Comparison of ENCODE assay signal across 29 cellular contexts in the genomic region with DNA sequence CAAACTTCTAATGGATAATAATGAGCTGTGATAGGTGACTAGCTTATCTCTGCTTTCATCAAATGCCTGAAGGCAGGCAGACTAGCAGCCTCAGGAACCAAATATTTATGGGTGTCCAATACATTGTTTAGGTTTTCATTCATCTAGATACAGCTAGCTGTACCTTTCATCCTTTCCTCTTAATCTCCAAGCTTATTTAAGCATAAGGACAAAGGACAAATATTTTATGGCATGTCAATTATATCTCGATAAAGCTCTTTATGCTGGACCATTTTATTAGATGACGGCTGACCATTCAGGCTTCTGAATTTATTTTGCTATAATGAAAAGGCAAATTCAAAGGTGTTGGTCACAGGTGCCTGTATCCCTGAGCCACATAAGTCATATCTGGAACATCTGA.
"Had no signal": no experiment of that assay in that cellular context is flagged by ENCODE, and none has a peak within 500 bp of the region (broad histone marks: within the 10 kb centered on the region; RNA-seq: fewer than 3 reads in every experiment).

No MANE protein-coding gene starts in this region.

- H3K9me3 Mint-ChIP-seq: dendritic cell treated with granulocyte-macrophage colony-stimulating factor and Interleukin-4, amounts not matched to agents 40 ng/mL and 50 ng/mL, for 4 days; endodermal cell; immature natural killer cell; naive B cell; natural killer cell treated with Interleukin-12 subunit alpha and Interleukin-12 subunit beta and Interleukin-15 and Interleukin-18, amount 100 ng/mL, for 72 hours; neural crest cell; type B pancreatic cell had no signal

- H3K27ac ChIP-seq: colonic mucosa, esophagus squamous epithelium, lower lobe of right lung, parathyroid adenoma, right lobe of liver, testis, tibial artery had no signal

- H3K4me2 ChIP-seq: smooth muscle cell had no signal

- H3K9ac ChIP-seq: parathyroid adenoma had no signal

- H3K9me3 ChIP-seq: colonic mucosa, esophagus squamous epithelium, lower lobe of right lung, right lobe of liver, testis, tibial artery had no signal

- H3K4me1 Mint-ChIP-seq: endodermal cell, neural crest cell had no signal

- H3K27me3 ChIP-seq: colonic mucosa, esophagus squamous epithelium, right lobe of liver, testis, tibial artery had no signal

- H3K4me3 ChIP-seq: colonic mucosa, esophagus squamous epithelium, lower lobe of right lung, right lobe of liver, smooth muscle cell, testis, tibial artery had no signal

- H3K36me3 ChIP-seq: colonic mucosa had no signal

- H2AFZ ChIP-seq: parathyroid adenoma had no signal

- H3K4me3 Mint-ChIP-seq: dendritic cell treated with granulocyte-macrophage colony-stimulating factor and Interleukin-4, amounts not matched to agents 40 ng/mL and 50 ng/mL, for 4 days; endodermal cell; immature natural killer cell; naive B cell; natural killer cell treated with Interleukin-12 subunit alpha and Interleukin-12 subunit beta and Interleukin-15 and Interleukin-18, amount 100 ng/mL, for 72 hours; neural crest cell; type B pancreatic cell had no signal

- H3K4me1 ChIP-seq: colonic mucosa, esophagus squamous epithelium, lower lobe of right lung, parathyroid adenoma, right lobe of liver, tibial artery had no signal

- H3K27ac Mint-ChIP-seq: endodermal cell; natural killer cell treated with Interleukin-12 subunit alpha and Interleukin-12 subunit beta and Interleukin-15 and Interleukin-18, amount 100 ng/mL, for 72 hours; progenitor cell of endocrine pancreas; type B pancreatic cell had no signal

- H3K27me3 Mint-ChIP-seq: dendritic cell treated with granulocyte-macrophage colony-stimulating factor and Interleukin-4, amounts not matched to agents 40 ng/mL and 50 ng/mL, for 4 days; naive B cell; natural killer cell treated with Interleukin-12 subunit alpha and Interleukin-12 subunit beta and Interleukin-15 and Interleukin-18, amount 100 ng/mL, for 72 hours; progenitor cell of endocrine pancreas; type B pancreatic cell had no signal

- ATAC-seq: left ventricle myocardium superior; natural killer cell treated with Interleukin-12 subunit alpha and Interleukin-12 subunit beta and Interleukin-15 and Interleukin-18, amount 100 ng/mL, for 72 hours; right lobe of liver had no signal

- DNase-seq: colonic mucosa; effector CD8-positive, alpha-beta T cell; endodermal cell; esophagus squamous epithelium; foreskin melanocyte; glutamatergic neuron; hypothalamus; immature natural killer cell; islet precursor cell; kidney glomerular epithelial cell; left ventricle myocardium superior; lower lobe of right lung; naive B cell; right lobe of liver; stimulated activated CD4-positive, alpha-beta T cell treated with anti-CD3 and anti-CD28 coated beads, Interleukin-12 subunit alpha, Interleukin-12 subunit beta, amount 100 ng/mL, for 4 hours; stimulated activated CD4-positive, alpha-beta T cell treated with anti-CD3 and anti-CD28 coated beads, Interleukin-1b, Interleukin-23, amount 100 ng/mL, for 48 hours; stimulated activated CD4-positive, alpha-beta T cell treated with anti-CD3 and anti-CD28 coated beads, Interleukin-4, amount 100 ng/mL, for 1 hour; stimulated activated CD8-positive, alpha-beta memory T cell treated with anti-CD3 and anti-CD28 coated beads, Interleukin-4, amount 100 ng/mL, for 48 hours; stimulated activated naive CD4-positive, alpha-beta T cell treated with Interleukin-2 at 50 U/mL for 16 hours; substantia nigra; testis; tibial artery had no signal
